8 cellular contexts compared by ENCODE assay signal in genomic region chr1:160945881-160946280, GRCh38. TPM values are rescaled to one million over a fixed set of nuclear protein-coding genes. Genes with fewer than 3 reads are reported as not detected.
"Had no signal": no experiment of that assay in that cellular context is flagged by ENCODE, and none has a peak within 500 bp of the region (broad histone marks: within the 10 kb centered on the region; RNA-seq: fewer than 3 reads in every experiment).

No MANE protein-coding gene starts in this region.

RNA-seq across cellular contexts. Expression of gene ITLN2, which starts 8.7 kb away (rescaled TPM):
- total RNA-seq: activated B cell treated with CpG ODN at 0.5 μM for 24 hours; activated CD4-positive, alpha-beta T cell treated with anti-CD3 and anti-CD28 coated beads, Interleukin-2, amount 10 ng/mL, durations not matched to agents 24 days and 14 days; activated CD8-positive, alpha-beta memory T cell treated with anti-CD3 and anti-CD28 coated beads, Interleukin-2, amount 10 ng/mL, durations not matched to agents 7 days and 5 days; activated T-helper 1 cell treated with anti-CD3 and anti-CD28 coated beads, Interleukin-12 subunit alpha, Interleukin-12 subunit beta, Interleukin-2, Interleukin-4 antibody, amounts not matched to agents 30 ng/mL and 10 ng/mL and 1 ng/mL, durations not matched to agents 14 hours and 24 hours and 36 hours; ascending aorta; NCI-H460; OCI-LY7; T-cell had no signal
